1 cellular context compared by ENCODE assay signal in genomic region chr10:931326-932318, GRCh38.
TF ChIP-seq lines count a peak whose summit lies in the region.

Gene LARP4B, minus strand, starts transcription at chr10:931705. Its CDS starts 45,984 bp downstream, at chr10:885721.

TF ChIP-seq in HEK293, 187 proteins besides CTCF, POLR2A, EP300 and RAD21 (continued from another document and continues in another):
- TF ChIP-seq ZBTB20 (tag by site-specific recombination; IDR thresholded peaks at IDR 0.05) (peak; percentile 59; the same call in 1 of the 2 replicates), ZNF513 (tag by site-specific recombination; IDR thresholded peaks at IDR 0.05) (no peak), ZNF571 (tag by site-specific recombination; IDR thresholded peaks at IDR 0.05) (no peak), ZEB2 (tag by site-specific recombination; IDR thresholded peaks at IDR 0.05) (0 out of 2 replicates have a peak, but pooled peaks have one; percentile 38), ZNF292 (tag by site-specific recombination; IDR thresholded peaks at IDR 0.05; ENCODE audit: borderline replicate concordance, low read depth) (no peak), KLF17 (tag by site-specific recombination; IDR thresholded peaks at IDR 0.05) (no peak), SP3 (tag by site-specific recombination; IDR thresholded peaks at IDR 0.05) (peak; percentile 64), REST (tag by site-specific recombination; IDR thresholded peaks at IDR 0.05) (no peak), HOXC10 (CRISPR knock-in tag; IDR thresholded peaks at IDR 0.05) (no peak), ZNF169 (tag by site-specific recombination; IDR thresholded peaks at IDR 0.05) (no peak), ZNF704 (tag by site-specific recombination; IDR thresholded peaks at IDR 0.05) (no peak), ZXDB (tag by site-specific recombination; IDR thresholded peaks at IDR 0.05) (0 out of 2 replicates have a peak, but pooled peaks have one; percentile 34), MZF1 (tag by site-specific recombination; IDR thresholded peaks at IDR 0.05; ENCODE audit: borderline replicate concordance) (no peak), INSM2 (tag by site-specific recombination; IDR thresholded peaks at IDR 0.05) (no peak), KLF8 (tag by site-specific recombination; IDR thresholded peaks at IDR 0.05) (peak; percentile 36; the same call in 1 of the 2 replicates), ZNF433 (tag by site-specific recombination; IDR thresholded peaks at IDR 0.05; ENCODE audit: low read depth) (no peak), ZBTB48 (tag by site-specific recombination; IDR thresholded peaks at IDR 0.05) (no peak), ZNF518A (tag by site-specific recombination; conservative IDR thresholded peaks at IDR 0.05; ENCODE audit: low read depth) (no peak), ZNF280D (tag by site-specific recombination; IDR thresholded peaks at IDR 0.05) (no peak), ZNF112 (tag by site-specific recombination; IDR thresholded peaks at IDR 0.05) (no peak), HOXD13 (CRISPR knock-in tag; IDR thresholded peaks at IDR 0.05; ENCODE audit: borderline replicate concordance) (no peak), KLF1 (tag by site-specific recombination; IDR thresholded peaks at IDR 0.05) (peak; percentile 24; the same call in 1 of the 2 replicates), ZNF2 (tag by site-specific recombination; IDR thresholded peaks at IDR 0.05) (no peak), ZNF155 (tag by site-specific recombination; IDR thresholded peaks at IDR 0.05) (no peak), SCRT2 (tag by site-specific recombination; IDR thresholded peaks at IDR 0.05) (no peak), ZNF354C (tag by site-specific recombination; IDR thresholded peaks at IDR 0.05; ENCODE audit: borderline replicate concordance, low read depth) (no peak), ZFP41 (tag by site-specific recombination; IDR thresholded peaks at IDR 0.05; ENCODE audit: borderline replicate concordance) (no peak), MYNN (tag by site-specific recombination; IDR thresholded peaks at IDR 0.05; ENCODE audit: borderline replicate concordance) (no peak), ZNF580 (tag by site-specific recombination; IDR thresholded peaks at IDR 0.05) (no peak), ZNF548 (tag by site-specific recombination; IDR thresholded peaks at IDR 0.05) (no peak), ZNF768 (tag by site-specific recombination; IDR thresholded peaks at IDR 0.05) (no peak), ZNF501 (tag by site-specific recombination; IDR thresholded peaks at IDR 0.05) (no peak), ZFHX2 (tag by site-specific recombination; conservative IDR thresholded peaks at IDR 0.05) (no peak; the same call in 1 of the 2 replicates), KLF10 (tag by site-specific recombination; IDR thresholded peaks at IDR 0.05) (no peak), ZNF785 (tag by site-specific recombination; IDR thresholded peaks at IDR 0.05) (no peak), ZNF341 (tag by site-specific recombination; IDR thresholded peaks at IDR 0.05; ENCODE audit: low read depth) (no peak), ZFP69B (tag by site-specific recombination; IDR thresholded peaks at IDR 0.05) (0 out of 2 replicates have a peak, but pooled peaks have one; percentile 53), ZNF26 (tag by site-specific recombination; IDR thresholded peaks at IDR 0.05) (no peak), ZNF366 (tag by site-specific recombination; conservative IDR thresholded peaks at IDR 0.05) (no peak), ZNF654 (tag by site-specific recombination; IDR thresholded peaks at IDR 0.05; ENCODE audit: low read depth) (no peak), GLIS2 (tag by site-specific recombination; IDR thresholded peaks at IDR 0.05) (peak; percentile 58; the same call in 1 of the 2 replicates), ZBTB8A (tag by site-specific recombination; IDR thresholded peaks at IDR 0.05) (peak; percentile 81; the same call in 1 of the 2 replicates), ZNF600 (tag by site-specific recombination; IDR thresholded peaks at IDR 0.05) (no peak), SCRT1 (tag by site-specific recombination; IDR thresholded peaks at IDR 0.05; ENCODE audit: borderline replicate concordance) (no peak), GLI2 (tag by site-specific recombination; IDR thresholded peaks at IDR 0.05; ENCODE audit: borderline replicate concordance, low read depth) (no peak), ZFP37 (tag by site-specific recombination; IDR thresholded peaks at IDR 0.05) (no peak), TCF7L2 (IDR thresholded peaks at IDR 0.05; ENCODE audit: borderline replicate concordance, low read depth, low read length) (no peak)
